8 cellular contexts compared by ENCODE assay signal in genomic region chr10:5293691-5294550, GRCh38.
A peak's percentile ranks its signal among the peaks of the same experiment; 100 is the strongest.
DNase-seq lines count a peak whose midpoint lies in the region; ATAC-seq and TF ChIP-seq lines count a peak whose summit lies in the region.

No MANE protein-coding gene starts in this region.

- 57 to 58% methylated on average over 15 of the region's 15 CpGs for WGBS in aorta, 2 donors

- H3K27me3 ChIP-seq in MG63: no peaks in the 10 kb centered on the region
- peaks cover 10% of the 10 kb centered on the region for H3K27me3 ChIP-seq in WERI-Rb-1 (ENCODE audit: insufficient read depth, low read depth, severe bottlenecking)
- no peaks in the 10 kb centered on the region for H3K27me3 ChIP-seq in mucosa of rectum (ENCODE audit: control insufficient read depth in 2 of 2, insufficient read depth in 2 of 2, low read length in 2 of 2)
- no peaks in the 10 kb centered on the region for H3K27me3 ChIP-seq in aorta (ENCODE audit: control insufficient read depth in 1 of 2, insufficient read depth in 2 of 2, low read length in 1 of 2)

- intact Hi-C loops in aorta (cut with DNase I): no loop called here

- TF ChIP-seq CTCF in WERI-Rb-1 (IDR thresholded peaks at IDR 0.05; ENCODE audit: low read depth, low read length): peak; percentile 51

- no peak overlapping the region for H3K9ac ChIP-seq in mucosa of rectum (ENCODE audit: low read depth in 1 of 2, low read length in 2 of 2)

- DNase-seq in NCI-H1092 treated with DMSO at 0.1 percent for 48 hours (lab: John Stamatoyannopoulos, UW) (peak; percentile 16), NCI-H1092 (lab: John Stamatoyannopoulos, UW) (no peak), MG63 (peak; percentile 63), WERI-Rb-1 (peak; percentile 21), aorta (peak; percentile 82 to 88)
- DNase-seq in effector CD4-positive, alpha-beta T cell: peak; percentile 46

- H3K36me3 ChIP-seq in MG63 (no peaks in the 10 kb centered on the region), WERI-Rb-1 (no peaks in the 10 kb centered on the region), mucosa of rectum (ENCODE audit: control insufficient read depth in 2 of 2, insufficient read depth in 2 of 2, low read length in 2 of 2) (no peaks in the 10 kb centered on the region), aorta (ENCODE audit: control insufficient read depth in 1 of 2, insufficient read depth in 2 of 2, low read length in 1 of 2) (no peaks in the 10 kb centered on the region)

- H3K27ac ChIP-seq in WERI-Rb-1 (no peak overlapping the region), mucosa of rectum (ENCODE audit: low read depth in 2 of 2, low read length in 2 of 2) (peak overlapping the region; percentile 9 to 22), aorta (ENCODE audit: low read depth in 1 of 2, low read length in 2 of 2) (no peak overlapping the region)

- peaks cover 12 to 14% of the 10 kb centered on the region in 2 donors for H3K4me1 ChIP-seq in mucosa of rectum (ENCODE audit: control insufficient read depth in 2 of 2, insufficient read depth in 2 of 2, low read length in 2 of 2)
- no peaks in the 10 kb centered on the region for H3K4me1 ChIP-seq in aorta (ENCODE audit: control insufficient read depth in 1 of 2, insufficient read depth in 2 of 2, low read length in 2 of 2)

- ATAC-seq in aorta (ENCODE audit: low FRiP score) (no peak), HG03342 (IDR thresholded peaks at IDR 0.05; ENCODE audit: unreplicated experiment) (no peak)

- H3K9me3 ChIP-seq in MG63 (no peaks in the 10 kb centered on the region), WERI-Rb-1 (ENCODE audit: severe bottlenecking) (no peaks in the 10 kb centered on the region), mucosa of rectum (ENCODE audit: control insufficient read depth in 2 of 2, low read length in 2 of 2) (no peaks in the 10 kb centered on the region), aorta (ENCODE audit: control insufficient read depth, low read length) (no peaks in the 10 kb centered on the region)

- H3K4me3 ChIP-seq in MG63 (no peak overlapping the region), WERI-Rb-1 (ENCODE audit: low read depth, low read length) (no peak overlapping the region), mucosa of rectum (ENCODE audit: low read length in 2 of 2) (no peak overlapping the region), aorta (ENCODE audit: low read length in 2 of 2) (no peak overlapping the region)

Comparison
In these comparisons a context has a peak if more than half of its experiments do, and no peak if none do; other contexts are left out.
1. H3K27ac ChIP-seq: peak in mucosa of rectum (2 of 2); none in WERI-Rb-1 (single experiment) and aorta (0 of 2).